In the genomic region with DNA sequence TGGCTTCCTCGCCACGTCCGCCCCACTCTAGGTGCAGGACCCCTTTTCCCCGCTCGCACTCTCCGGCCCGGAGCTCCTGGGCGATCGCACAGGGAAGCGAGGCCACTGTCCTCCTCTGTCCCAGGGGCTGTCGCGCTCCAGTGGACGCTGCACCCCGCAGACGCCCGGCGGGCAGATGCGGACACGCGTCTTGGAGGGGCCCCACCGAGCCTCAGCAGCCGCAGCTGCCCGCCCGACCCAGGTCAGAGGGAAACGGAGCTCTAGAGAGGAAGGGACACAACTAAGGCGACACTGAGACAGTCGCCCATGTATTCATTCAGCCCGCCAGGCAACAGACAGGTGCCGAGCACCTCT, we compare ENCODE assay signal across 10 cellular contexts. TPM values are rescaled to one million over a fixed set of nuclear protein-coding genes. Genes with fewer than 3 reads are reported as not detected.
DNase-seq lines count a peak whose midpoint lies in the region; ATAC-seq, FAIRE-seq and TF ChIP-seq lines count a peak whose summit lies in the region.
"Had no signal": no experiment of that assay in that cellular context is flagged by ENCODE, and none has a peak within 500 bp of the region (broad histone marks: within the 10 kb centered on the region; RNA-seq: fewer than 3 reads in every experiment).

No MANE protein-coding gene starts in this region.

- H3K4me3 Mint-ChIP-seq in activated CD8-positive, alpha-beta memory T cell treated with anti-CD3 and anti-CD28 coated beads, Interleukin-2, amount 10 ng/mL, durations not matched to agents 7 days and 5 days = no peak overlapping the region
- peak overlapping the region; percentile 69 to 80 for H3K4me3 Mint-ChIP-seq in stimulated activated naive B cell treated with anti-CD40 and anti-IgM and Interleukin-4, amounts not matched to agents 10 μg/mL and 1 μg/mL and 100 μg/mL, for 72 hours

- TF ChIP-seq POLR2A in HepG2 (IDR thresholded peaks at IDR 0.05; ENCODE audit: insufficient read depth in 1 of 2, low read depth in 2 of 2, low read length in 2 of 2) = no peak

- no peaks in the 10 kb centered on the region; a peak in 1 of 5 replicates for H3K27me3 ChIP-seq in HepG2 (ENCODE audit: control insufficient read depth in 1 of 2, insufficient read depth in 2 of 2, low read length in 2 of 2)
- H3K27me3 ChIP-seq in BE2C = 0 out of 2 replicates have a peak, but pooled peaks cover 4% of the 10 kb centered on the region

- H3K36me3 ChIP-seq in HepG2 (replicated peaks in 1 of 2; ENCODE audit: control insufficient read depth in 1 of 2, insufficient read depth in 2 of 2, low read length in 2 of 2) (no peaks in the 10 kb centered on the region), BE2C (no peaks in the 10 kb centered on the region)

- no TSS peak for BruUV-seq in HepG2 (replicated peaks; lab: Mats Ljungman, UMichigan)

- H3K4me1 ChIP-seq in HepG2 (ENCODE audit: insufficient read depth, low read length) (peaks cover 56% of the 10 kb centered on the region), BE2C (no peaks in the 10 kb centered on the region)

- H3K27ac ChIP-seq in HepG2 (ENCODE audit: extremely low read length, insufficient read depth, low read length) = no peak overlapping the region

- 92% methylated on average over 29 of the region's 29 CpGs for WGBS in HepG2 (ENCODE audit: low lambda C conversion rate)

- no peaks in the 10 kb centered on the region for H3K36me3 Mint-ChIP-seq in activated CD8-positive, alpha-beta memory T cell treated with anti-CD3 and anti-CD28 coated beads, Interleukin-2, amount 10 ng/mL, durations not matched to agents 7 days and 5 days
- H3K36me3 Mint-ChIP-seq in stimulated activated naive B cell treated with anti-CD40 and anti-IgM and Interleukin-4, amounts not matched to agents 10 μg/mL and 1 μg/mL and 100 μg/mL, for 72 hours = peaks cover 2 to 3% of the 10 kb centered on the region in 2 donors

- no peak for TF ChIP-seq CTCF in astrocyte of the cerebellum (IDR thresholded peaks at IDR 0.05; ENCODE audit: low read depth, low read length, missing control alignments)
- TF ChIP-seq CTCF in HepG2 (CRISPR knock-in tag; IDR thresholded peaks at IDR 0.05) = no peak
- no peak for TF ChIP-seq CTCF in BE2C (IDR thresholded peaks at IDR 0.05; ENCODE audit: low read depth, low read length)

- no peak for TF ChIP-seq EP300 in HepG2 (IDR thresholded peaks at IDR 0.05; ENCODE audit: low read depth in 2 of 2, low read length in 2 of 2)
- no peak for TF ChIP-seq EP300 in HepG2 (CRISPR knock-in tag; IDR thresholded peaks at IDR 0.05; ENCODE audit: borderline replicate concordance)

- H3K9ac ChIP-seq in HepG2 (ENCODE audit: insufficient read depth, low read depth, low read length) = no peak overlapping the region

- H3K27ac Mint-ChIP-seq in activated CD8-positive, alpha-beta memory T cell treated with anti-CD3 and anti-CD28 coated beads, Interleukin-2, amount 10 ng/mL, durations not matched to agents 7 days and 5 days = no peak overlapping the region
- no peak overlapping the region for H3K27ac Mint-ChIP-seq in stimulated activated naive B cell treated with anti-CD40 and anti-IgM and Interleukin-4, amounts not matched to agents 10 μg/mL and 1 μg/mL and 100 μg/mL, for 72 hours

- FAIRE-seq in HepG2 (lab: Jason Lieb, UNC) = no peak

- intact Hi-C loops in HepG2 (cut with micrococcal nuclease; ENCODE audit: unreplicated experiment) = loop anchor here (10.0 kb wide), 1 partner anchor 81 kb away; no protein-coding TSS in a partner anchor

- no peaks in the 10 kb centered on the region for H3K9me3 Mint-ChIP-seq in activated CD8-positive, alpha-beta memory T cell treated with anti-CD3 and anti-CD28 coated beads, Interleukin-2, amount 10 ng/mL, durations not matched to agents 7 days and 5 days (ENCODE audit: low read depth)
- H3K9me3 Mint-ChIP-seq in stimulated activated naive B cell treated with anti-CD40 and anti-IgM and Interleukin-4, amounts not matched to agents 10 μg/mL and 1 μg/mL and 100 μg/mL, for 72 hours = peaks cover 3 to 7% of the 10 kb centered on the region in 2 donors

- CTCF ChIA-PET in activated CD8-positive, alpha-beta memory T cell treated with anti-CD3 and anti-CD28 coated beads, Interleukin-2, amount 10 ng/mL, durations not matched to agents 7 days and 5 days (lab: Charles Lee) = no interaction called here
- CTCF ChIA-PET in HepG2 (lab: Yijun Ruan, JAX; ENCODE audit: low intra/inter-chr PET ratio, low total read pairs) = interaction anchor here (0.8 to 3.6 kb wide), 5 partner anchors 12 to 62 kb away, joined by 3 to 52 read pairs (median 3); partner anchors contain the start of genes C17orf100 and MED31

- peaks cover 6% of the 10 kb centered on the region for H3K4me1 Mint-ChIP-seq in activated CD8-positive, alpha-beta memory T cell treated with anti-CD3 and anti-CD28 coated beads, Interleukin-2, amount 10 ng/mL, durations not matched to agents 7 days and 5 days
- peaks cover 20 to 26% of the 10 kb centered on the region in 2 donors for H3K4me1 Mint-ChIP-seq in stimulated activated naive B cell treated with anti-CD40 and anti-IgM and Interleukin-4, amounts not matched to agents 10 μg/mL and 1 μg/mL and 100 μg/mL, for 72 hours

- H3K4me3 ChIP-seq in astrocyte of the cerebellum (ENCODE audit: low read depth, low read length) (peak overlapping the region; percentile 26), HepG2 (replicated peaks in 1 of 3; ENCODE audit: insufficient read depth in 1 of 3, low read depth in 2 of 3, low read length in 3 of 3) (no peak overlapping the region; a peak in 1 of 6 replicates), BE2C (ENCODE audit: low read depth, low read length) (no peak overlapping the region)

- peak; percentile 27 for DNase-seq in activated CD8-positive, alpha-beta memory T cell treated with anti-CD3 and anti-CD28 coated beads, Interleukin-2, amount 10 ng/mL, durations not matched to agents 7 days and 5 days
- no peak for DNase-seq in activated CD8-positive, alpha-beta memory T cell treated with anti-CD3 and anti-CD28 coated beads, Interleukin-2, amount 50 U/mL, for 48 hours
- DNase-seq in astrocyte of the cerebellum (ENCODE audit: low read depth) = no peak
- DNase-seq in HepG2 (ENCODE audit: low spot score) = no peak
- DNase-seq in stimulated activated naive B cell treated with anti-CD40 and anti-IgM and Interleukin-4, amounts not matched to agents 10 μg/mL and 1 μg/mL and 100 μg/mL, for 72 hours = no peak
- no peak for DNase-seq in NCI-H187 (lab: John Stamatoyannopoulos, UW)
- no peak for DNase-seq in BE2C
- DNase-seq: NCI-H1436 treated with DMSO at 0.1 percent for 48 hours had no signal

- in situ Hi-C loops in astrocyte of the cerebellum (cut with HindIII; ENCODE audit: low sequenced_read_pairs) = no loop called here
- in situ Hi-C loops in HepG2 (cut with HindIII; ENCODE audit: extremely low pct_ligation_motif_present, low pct_unique_long_range_greater_than_20kb) = loop anchor here (5.0 kb wide), 1 partner anchor 47 kb away; no protein-coding TSS in a partner anchor

- no peaks in the 10 kb centered on the region for H4K20me1 ChIP-seq in HepG2 (ENCODE audit: insufficient read depth, low read length)

- peaks cover 75% of the 10 kb centered on the region for H3K27me3 Mint-ChIP-seq in activated CD8-positive, alpha-beta memory T cell treated with anti-CD3 and anti-CD28 coated beads, Interleukin-2, amount 10 ng/mL, durations not matched to agents 7 days and 5 days
- peaks cover 67 to 83% of the 10 kb centered on the region in 2 donors for H3K27me3 Mint-ChIP-seq in stimulated activated naive B cell treated with anti-CD40 and anti-IgM and Interleukin-4, amounts not matched to agents 10 μg/mL and 1 μg/mL and 100 μg/mL, for 72 hours

- peaks cover 30% of the 10 kb centered on the region for H3K79me2 ChIP-seq in HepG2 (ENCODE audit: insufficient read depth, low read length)

- 0 out of 2 replicates have a peak overlapping the region, but pooled peaks have one; percentile 93 for H3K4me2 ChIP-seq in HepG2 (ENCODE audit: low read depth, low read length)

- H3K9me3 ChIP-seq in HepG2 (ENCODE audit: low read length) (peaks cover 7% of the 10 kb centered on the region; the same call in 1 of the 2 replicates), BE2C (no peaks in the 10 kb centered on the region)

- TF ChIP-seq RAD21 in HepG2 (CRISPR knock-in tag; IDR thresholded peaks at IDR 0.05) = no peak

- no peak for ATAC-seq in activated CD8-positive, alpha-beta memory T cell treated with anti-CD3 and anti-CD28 coated beads, Interleukin-2, amount 10 ng/mL, durations not matched to agents 7 days and 5 days
- no peak for ATAC-seq in HepG2
- peak; percentile 24 to 29 for ATAC-seq in stimulated activated naive B cell treated with anti-CD40 and anti-IgM and Interleukin-4, amounts not matched to agents 10 μg/mL and 1 μg/mL and 100 μg/mL, for 72 hours (replicated peaks)
- no peak for ATAC-seq in GM19467 (IDR thresholded peaks at IDR 0.05; ENCODE audit: unreplicated experiment)

- POLR2A ChIA-PET in HepG2 (lab: Yijun Ruan, JAX) = interaction anchor here (1.3 to 7.8 kb wide), 3 partner anchors 14 to 48 kb away, joined by 3 to 419 read pairs (median 59); no protein-coding TSS in a partner anchor

- no peak overlapping the region for H2AFZ ChIP-seq in HepG2 (ENCODE audit: low read length)

RNA-seq across cellular contexts. Expression of gene SLC13A5, which starts 0.7 kb away (rescaled TPM):
- total RNA-seq in activated CD8-positive, alpha-beta memory T cell treated with anti-CD3 and anti-CD28 coated beads, Interleukin-2, amount 10 ng/mL, durations not matched to agents 7 days and 5 days = not detected
- total RNA-seq in HepG2 (2016; rRNA removed; fragmentation: Illumina TruSeq; extraction: Trizol) = 24.4 and 42.8 TPM in 2 replicates
- 6.1 and 8.5 TPM in 2 replicates for total RNA-seq in HepG2 (2016; cell fraction: cytosol; rRNA removed; fragmentation: Illumina TruSeq; extraction: Trizol; ENCODE audit: low read depth)
- total RNA-seq in HepG2 (2016; cell fraction: insoluble cytoplasmic fraction; rRNA removed; fragmentation: Illumina TruSeq; extraction: Trizol) = 24.1 and 44.5 TPM in 2 replicates
- total RNA-seq in HepG2 (2016; cell fraction: membrane; rRNA removed; fragmentation: Illumina TruSeq; extraction: Trizol) = 21.2 and 24.0 TPM in 2 replicates
- 74.8 and 81.7 TPM in 2 replicates for total RNA-seq in HepG2 (2016; cell fraction: nucleus; rRNA removed; fragmentation: Illumina TruSeq; extraction: Trizol)
- 310 and 460 TPM in 2 replicates for polyA plus RNA-seq in HepG2 (2011; rRNA removed)
- 141 and 152 TPM in 2 replicates for polyA plus RNA-seq in HepG2 (2011; cell fraction: cytosol; rRNA removed)
- 496 and 544 TPM in 2 replicates for polyA plus RNA-seq in HepG2 (2011; cell fraction: nucleus; rRNA removed)
- polyA plus RNA-seq in HepG2 (2012) = 253 and 287 TPM in 2 replicates
- polyA plus RNA-seq in HepG2 (2016; cell fraction: cytosol; fragmentation: Illumina TruSeq; extraction: Trizol; ENCODE audit: low read depth) = 11.4 and 13.1 TPM in 2 replicates
- 42.4 and 50.4 TPM in 2 replicates for polyA plus RNA-seq in HepG2 (2016; cell fraction: insoluble cytoplasmic fraction; fragmentation: Illumina TruSeq; extraction: Trizol; ENCODE audit: low read depth)
- 28.2 and 31.8 TPM in 2 replicates for polyA plus RNA-seq in HepG2 (2016; cell fraction: membrane; fragmentation: Illumina TruSeq; extraction: Trizol; ENCODE audit: low read depth)
- 169 and 186 TPM in 2 replicates for polyA plus RNA-seq in HepG2 (2016; cell fraction: nucleus; fragmentation: Illumina TruSeq; extraction: Trizol; ENCODE audit: insufficient read depth, low read depth)
- polyA minus RNA-seq in HepG2 (2011; rRNA and poly(A)+ RNA removed; ENCODE audit: low replicate concordance) = 0.40 and 2,799 TPM in 2 replicates
- 352 and 410 TPM in 2 replicates for polyA minus RNA-seq in HepG2 (2011; cell fraction: cytosol; rRNA and poly(A)+ RNA removed)
- polyA minus RNA-seq in HepG2 (2011; cell fraction: nucleus; rRNA and poly(A)+ RNA removed) = 342 and 399 TPM in 2 replicates
- not detected for polyA plus RNA-seq in BE2C (2012; ENCODE audit: insufficient read depth, insufficient read length, low read depth)
- total RNA-seq: T-helper 2 cell treated with Interferon-gamma antibody and Interleukin-4, amounts not matched to agents 100 ng/mL and 5 ng/mL, for 36 hours had no signal

RNA-seq across cellular contexts. Expression of gene XAF1, which starts 42.0 kb away (rescaled TPM):
- total RNA-seq in activated CD8-positive, alpha-beta memory T cell treated with anti-CD3 and anti-CD28 coated beads, Interleukin-2, amount 10 ng/mL, durations not matched to agents 7 days and 5 days = 100 to 1,000 TPM; 261 to 491 TPM
- total RNA-seq in HepG2 (2016; rRNA removed; fragmentation: Illumina TruSeq; extraction: Trizol) = 1.7 and 2.4 TPM in 2 replicates
- total RNA-seq in HepG2 (2016; cell fraction: cytosol; rRNA removed; fragmentation: Illumina TruSeq; extraction: Trizol; ENCODE audit: low read depth) = 0.81 and 0.97 TPM in 2 replicates
- 1.7 and 2.1 TPM in 2 replicates for total RNA-seq in HepG2 (2016; cell fraction: insoluble cytoplasmic fraction; rRNA removed; fragmentation: Illumina TruSeq; extraction: Trizol)
- 1.1 and 1.3 TPM in 2 replicates for total RNA-seq in HepG2 (2016; cell fraction: membrane; rRNA removed; fragmentation: Illumina TruSeq; extraction: Trizol)
- 2.1 and 3.7 TPM in 2 replicates for total RNA-seq in HepG2 (2016; cell fraction: nucleus; rRNA removed; fragmentation: Illumina TruSeq; extraction: Trizol)
- polyA plus RNA-seq in HepG2 (2011; rRNA removed) = 1.2 and 1.6 TPM in 2 replicates
- 0.74 and 2.0 TPM in 2 replicates for polyA plus RNA-seq in HepG2 (2011; cell fraction: cytosol; rRNA removed)
- 4.3 and 11.1 TPM in 2 replicates for polyA plus RNA-seq in HepG2 (2011; cell fraction: nucleus; rRNA removed)
- polyA plus RNA-seq in HepG2 (2012) = 3.1 and 3.3 TPM in 2 replicates
- 0.15 and 0.25 TPM in 2 replicates for polyA plus RNA-seq in HepG2 (2016; cell fraction: cytosol; fragmentation: Illumina TruSeq; extraction: Trizol; ENCODE audit: low read depth)
- 2.3 and 3.4 TPM in 2 replicates for polyA plus RNA-seq in HepG2 (2016; cell fraction: insoluble cytoplasmic fraction; fragmentation: Illumina TruSeq; extraction: Trizol; ENCODE audit: low read depth)
- polyA plus RNA-seq in HepG2 (2016; cell fraction: membrane; fragmentation: Illumina TruSeq; extraction: Trizol; ENCODE audit: low read depth) = 0.66 and 0.71 TPM in 2 replicates
- polyA plus RNA-seq in HepG2 (2016; cell fraction: nucleus; fragmentation: Illumina TruSeq; extraction: Trizol; ENCODE audit: insufficient read depth, low read depth) = 6.3 and 9.1 TPM in 2 replicates
- 2.2 TPM in 1 of 2 replicates, not detected in the other for polyA minus RNA-seq in HepG2 (2011; rRNA and poly(A)+ RNA removed; ENCODE audit: low replicate concordance)
- 0.79 and 2.2 TPM in 2 replicates for polyA minus RNA-seq in HepG2 (2011; cell fraction: cytosol; rRNA and poly(A)+ RNA removed)
- polyA minus RNA-seq in HepG2 (2011; cell fraction: nucleus; rRNA and poly(A)+ RNA removed) = 6.2 and 14.3 TPM in 2 replicates
- 7.1 TPM for polyA plus RNA-seq in BE2C (2012; ENCODE audit: insufficient read depth, insufficient read length, low read depth)

Comparison
In these comparisons a context has a peak if more than half of its experiments do, and no peak if none do; other contexts are left out.
1. ATAC-seq: peak in stimulated activated naive B cell treated with anti-CD40 and anti-IgM and Interleukin-4, amounts not matched to agents 10 μg/mL and 1 μg/mL and 100 μg/mL, for 72 hours (2 of 2); none in activated CD8-positive, alpha-beta memory T cell treated with anti-CD3 and anti-CD28 coated beads, Interleukin-2, amount 10 ng/mL, durations not matched to agents 7 days and 5 days (single experiment), HepG2 (single experiment) and GM19467 (single experiment).
2. RNA of gene SLC13A5, which starts 0.7 kb away (total RNA-seq): 6.1 to 81.7 TPM in HepG2; not detected in activated CD8-positive, alpha-beta memory T cell treated with anti-CD3 and anti-CD28 coated beads, Interleukin-2, amount 10 ng/mL, durations not matched to agents 7 days and 5 days; every median in the first group is over 4 times any median in the second.
3. RNA of gene XAF1, which starts 42.0 kb away (total RNA-seq): 261 to 491 TPM in activated CD8-positive, alpha-beta memory T cell treated with anti-CD3 and anti-CD28 coated beads, Interleukin-2, amount 10 ng/mL, durations not matched to agents 7 days and 5 days; 0.81 to 3.7 TPM in HepG2; every median in the first group is over 10 times any median in the second.